ENCODE assay signal across 15 cellular contexts in the genomic region with DNA sequence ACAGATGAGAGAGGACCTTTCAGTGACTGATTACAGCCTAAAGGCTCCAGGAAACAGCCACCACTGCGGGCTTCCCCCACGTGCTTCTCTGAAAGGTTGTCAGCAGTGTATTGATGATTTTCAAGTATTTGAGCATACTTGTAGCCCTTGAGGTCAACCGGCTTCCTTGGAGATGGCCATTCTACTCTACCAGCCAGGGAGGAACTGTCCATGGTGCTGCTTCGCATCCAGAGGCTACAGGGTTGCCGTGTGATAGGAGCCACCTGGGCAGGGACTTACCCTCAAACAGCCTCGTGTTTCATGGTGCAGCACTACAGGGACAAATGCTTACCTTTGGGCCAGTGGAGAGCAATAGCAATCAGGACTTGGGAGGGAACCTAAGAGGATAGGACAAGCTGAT.
DNase-seq lines count a peak whose midpoint lies in the region; ATAC-seq and TF ChIP-seq lines count a peak whose summit lies in the region.
"Had no signal": no experiment of that assay in that cellular context is flagged by ENCODE, and none has a peak within 500 bp of the region (broad histone marks: within the 10 kb centered on the region; RNA-seq: fewer than 3 reads in every experiment).

No MANE protein-coding gene starts in this region.

- no peaks in the 10 kb centered on the region for H3K79me2 ChIP-seq in mesendoderm (ENCODE audit: control insufficient read depth, insufficient read depth, low read length)

- H3K4me2 ChIP-seq in mesendoderm (ENCODE audit: low read length) = no peak overlapping the region
- H3K4me2 ChIP-seq: BLaER1 treated with 17β-estradiol and CSF1 and Interleukin-3, amounts not matched to agents 10 nM and 100 nM had no signal

- ATAC-seq in activated CD8-positive, alpha-beta T cell treated with anti-CD3 and anti-CD28 coated beads, Interleukin-2, amount 10 ng/mL, durations not matched to agents 7 days and 5 days = no peak
- ATAC-seq in GM18505 (IDR thresholded peaks at IDR 0.05; ENCODE audit: unreplicated experiment) (no peak), HG03354 (IDR thresholded peaks at IDR 0.05; ENCODE audit: poor library complexity, severe bottlenecking, unreplicated experiment) (no peak)
- ATAC-seq: left lung had no signal

- no peak overlapping the region for H3K9ac ChIP-seq in mesendoderm (ENCODE audit: low read length)
- H3K9ac ChIP-seq: BLaER1 treated with 17β-estradiol and CSF1 and Interleukin-3, amounts not matched to agents 10 nM and 100 nM had no signal

- POLR2A ChIA-PET in activated CD8-positive, alpha-beta T cell treated with anti-CD3 and anti-CD28 coated beads, Interleukin-2, amount 10 ng/mL, durations not matched to agents 7 days and 5 days (lab: Charles Lee) = no interaction called here

- H3K36me3 ChIP-seq in mesendoderm (ENCODE audit: control insufficient read depth, insufficient read depth, low read length) = no peaks in the 10 kb centered on the region
- H3K36me3 ChIP-seq: BLaER1 treated with 17β-estradiol and CSF1 and Interleukin-3, amounts not matched to agents 10 nM and 100 nM; left lung; upper lobe of left lung had no signal

- no peak overlapping the region for H2BK120ac ChIP-seq in mesendoderm (ENCODE audit: low read depth, low read length)

- H3K4ac ChIP-seq in mesendoderm (ENCODE audit: low read depth, low read length) = no peak overlapping the region

- no peaks in the 10 kb centered on the region for H3K36me3 Mint-ChIP-seq in activated CD8-positive, alpha-beta T cell treated with anti-CD3 and anti-CD28 coated beads, Interleukin-2, amount 10 ng/mL, durations not matched to agents 7 days and 5 days (ENCODE audit: low read depth)

- H3K56ac ChIP-seq in mesendoderm (ENCODE audit: low read length) = no peak overlapping the region

- H2BK15ac ChIP-seq in mesendoderm (replicated peaks; ENCODE audit: low read depth) = no peak overlapping the region

- H3K27ac ChIP-seq in mesendoderm (ENCODE audit: low read depth, low read length) = no peak overlapping the region
- H3K27ac ChIP-seq: 22Rv1; BLaER1 treated with 17β-estradiol and CSF1 and Interleukin-3, amounts not matched to agents 10 nM and 100 nM; left lung; upper lobe of left lung had no signal

- H3K27ac Mint-ChIP-seq in activated CD8-positive, alpha-beta T cell treated with anti-CD3 and anti-CD28 coated beads, Interleukin-2, amount 10 ng/mL, durations not matched to agents 7 days and 5 days = no peak overlapping the region
- H3K27ac Mint-ChIP-seq: stimulated activated naive CD8-positive, alpha-beta T cell treated with anti-CD3 and anti-CD28 coated beads, Interleukin-15, Interleukin-2, amounts not matched to agents 100 ng/mL and 50 ng/mL, for 24 hours had no signal

- WGBS in mesendoderm (ENCODE audit: extremely low coverage, insufficient coverage, low lambda C conversion rate) = no CpG with 5 or more reads among the region's 6 CpGs

- no peak overlapping the region for H3K4me3 ChIP-seq in mesendoderm (ENCODE audit: low read length)
- H3K4me3 ChIP-seq: BLaER1 treated with 17β-estradiol and CSF1 and Interleukin-3, amounts not matched to agents 10 nM and 100 nM; left lung; upper lobe of left lung had no signal

- no peaks in the 10 kb centered on the region for H3K27me3 Mint-ChIP-seq in activated CD8-positive, alpha-beta T cell treated with anti-CD3 and anti-CD28 coated beads, Interleukin-2, amount 10 ng/mL, durations not matched to agents 7 days and 5 days (ENCODE audit: low read depth)
- H3K27me3 Mint-ChIP-seq: central memory CD8-positive, alpha-beta T cell; stimulated activated naive CD8-positive, alpha-beta T cell treated with anti-CD3 and anti-CD28 coated beads, Interleukin-15, Interleukin-2, amounts not matched to agents 100 ng/mL and 50 ng/mL, for 24 hours had no signal

- DNase-seq in DMS53 (lab: John Stamatoyannopoulos, UW) (peak; percentile 11), DMS53 treated with DMSO at 0.1 percent for 48 hours (lab: John Stamatoyannopoulos, UW; ENCODE audit: unreplicated experiment) (no peak), KBM-7 (peak; percentile 1), mesendoderm (peak; percentile 74), NCI-H446 treated with DMSO at 0.1 percent for 48 hours (lab: John Stamatoyannopoulos, UW) (no peak)
- peak; percentile 20 for DNase-seq in activated CD8-positive, alpha-beta T cell treated with anti-CD3 and anti-CD28 coated beads, Interleukin-2, amount 10 ng/mL, durations not matched to agents 7 days and 5 days
- DNase-seq: left lung, NCI-H1694 treated with DMSO at 0.1 percent for 48 hours, upper lobe of left lung had no signal

- in situ Hi-C loops in KBM-7 (cut with MboI; ENCODE audit: low pct_unique_long_range_greater_than_20kb, low sequenced_read_pairs) = no loop called here

- no peak overlapping the region for H4K8ac ChIP-seq in mesendoderm (ENCODE audit: low read depth, low read length)

- CTCF ChIA-PET in activated CD8-positive, alpha-beta T cell treated with anti-CD3 and anti-CD28 coated beads, Interleukin-2, amount 10 ng/mL, durations not matched to agents 7 days and 5 days (lab: Charles Lee) = no interaction called here

- H2BK5ac ChIP-seq in mesendoderm (ENCODE audit: low read length) = no peak overlapping the region

- H3K4me1 ChIP-seq in mesendoderm (ENCODE audit: control insufficient read depth, low read depth, low read length) = no peaks in the 10 kb centered on the region
- H3K4me1 ChIP-seq: BLaER1 treated with 17β-estradiol and CSF1 and Interleukin-3, amounts not matched to agents 10 nM and 100 nM; left lung; upper lobe of left lung had no signal

- H3K79me1 ChIP-seq in mesendoderm (ENCODE audit: low read length) = no peaks in the 10 kb centered on the region

- H3K9me3 Mint-ChIP-seq in activated CD8-positive, alpha-beta T cell treated with anti-CD3 and anti-CD28 coated beads, Interleukin-2, amount 10 ng/mL, durations not matched to agents 7 days and 5 days (ENCODE audit: insufficient read depth) = peaks cover 5% of the 10 kb centered on the region

- no peak overlapping the region for H3K4me3 Mint-ChIP-seq in activated CD8-positive, alpha-beta T cell treated with anti-CD3 and anti-CD28 coated beads, Interleukin-2, amount 10 ng/mL, durations not matched to agents 7 days and 5 days
- H3K4me3 Mint-ChIP-seq: central memory CD8-positive, alpha-beta T cell; stimulated activated naive CD8-positive, alpha-beta T cell treated with anti-CD3 and anti-CD28 coated beads, Interleukin-15, Interleukin-2, amounts not matched to agents 100 ng/mL and 50 ng/mL, for 24 hours had no signal

- H3K4me1 Mint-ChIP-seq in activated CD8-positive, alpha-beta T cell treated with anti-CD3 and anti-CD28 coated beads, Interleukin-2, amount 10 ng/mL, durations not matched to agents 7 days and 5 days (ENCODE audit: low read depth) = no peaks in the 10 kb centered on the region
- H3K4me1 Mint-ChIP-seq: central memory CD8-positive, alpha-beta T cell had no signal

- no peak overlapping the region for H3K23ac ChIP-seq in mesendoderm (ENCODE audit: low read length)

- TF ChIP-seq POLR2A in GM18505 (IDR thresholded peaks at IDR 0.05; ENCODE audit: borderline replicate concordance, extremely low read depth, insufficient read depth, insufficient read length) = no peak

- H3K27me3 ChIP-seq in mesendoderm (ENCODE audit: insufficient read depth, low read length, poor library complexity) = no peaks in the 10 kb centered on the region
- H3K27me3 ChIP-seq: BLaER1 treated with 17β-estradiol and CSF1 and Interleukin-3, amounts not matched to agents 10 nM and 100 nM; left lung; upper lobe of left lung had no signal

- H3K18ac ChIP-seq in mesendoderm (ENCODE audit: low read length) = no peak overlapping the region

- H2AK5ac ChIP-seq in mesendoderm (ENCODE audit: low read length) = no peak overlapping the region

- H4K5ac ChIP-seq in mesendoderm (ENCODE audit: low read length) = no peak overlapping the region

Comparison
In these comparisons a context has a peak if more than half of its experiments do, and no peak if none do; other contexts are left out.
1. DNase-seq: peak in DMS53 (single experiment), KBM-7 (single experiment), activated CD8-positive, alpha-beta T cell treated with anti-CD3 and anti-CD28 coated beads, Interleukin-2, amount 10 ng/mL, durations not matched to agents 7 days and 5 days (single experiment) and mesendoderm (single experiment); none in DMS53 treated with DMSO at 0.1 percent for 48 hours (single experiment) and NCI-H446 treated with DMSO at 0.1 percent for 48 hours (single experiment).